Comparison of ENCODE assay signal across 25 cellular contexts in genomic region chr1:5345556-5345955, GRCh38.
"Had no signal": no experiment of that assay in that cellular context is flagged by ENCODE, and none has a peak within 500 bp of the region (broad histone marks: within the 10 kb centered on the region; RNA-seq: fewer than 3 reads in every experiment).

No MANE protein-coding gene starts in this region.

- H3K27ac ChIP-seq: epithelial cell of prostate, esophagus squamous epithelium, gastrocnemius medialis, heart right ventricle, left lung, lower lobe of right lung had no signal

- ATAC-seq: effector memory CD8-positive, alpha-beta T cell; esophagus mucosa; gastrocnemius medialis; heart right ventricle; left colon; left lung; left ventricle myocardium superior; lower lobe of right lung; mucosa of descending colon had no signal

- H3K36me3 ChIP-seq: esophagus squamous epithelium, gastrocnemius medialis, heart right ventricle, left lung, lower lobe of right lung had no signal

- H3K9me3 ChIP-seq: esophagus squamous epithelium, gastrocnemius medialis, left lung, lower lobe of right lung, mucosa of descending colon had no signal

- DNase-seq: cortex of kidney; effector CD8-positive, alpha-beta T cell; effector memory CD8-positive, alpha-beta T cell; erythroblast; esophagus squamous epithelium; foreskin fibroblast; foreskin melanocyte; gastrocnemius medialis; glutamatergic neuron; head of caudate nucleus; heart right ventricle; hypothalamus; immature natural killer cell; islet precursor cell; kidney; kidney glomerular epithelial cell; left colon; left lung; left ventricle myocardium superior; lower lobe of right lung; mesendoderm; mucosa of descending colon; naive B cell had no signal

- H3K4me3 ChIP-seq: esophagus squamous epithelium, gastrocnemius medialis, heart right ventricle, left lung, lower lobe of right lung, mucosa of descending colon had no signal

- H3K4me1 ChIP-seq: esophagus squamous epithelium, gastrocnemius medialis, heart right ventricle, left lung, lower lobe of right lung had no signal

- H3K27me3 ChIP-seq: gastrocnemius medialis had no signal
